Comparison of ENCODE assay signal across 8 cellular contexts in the genomic region with DNA sequence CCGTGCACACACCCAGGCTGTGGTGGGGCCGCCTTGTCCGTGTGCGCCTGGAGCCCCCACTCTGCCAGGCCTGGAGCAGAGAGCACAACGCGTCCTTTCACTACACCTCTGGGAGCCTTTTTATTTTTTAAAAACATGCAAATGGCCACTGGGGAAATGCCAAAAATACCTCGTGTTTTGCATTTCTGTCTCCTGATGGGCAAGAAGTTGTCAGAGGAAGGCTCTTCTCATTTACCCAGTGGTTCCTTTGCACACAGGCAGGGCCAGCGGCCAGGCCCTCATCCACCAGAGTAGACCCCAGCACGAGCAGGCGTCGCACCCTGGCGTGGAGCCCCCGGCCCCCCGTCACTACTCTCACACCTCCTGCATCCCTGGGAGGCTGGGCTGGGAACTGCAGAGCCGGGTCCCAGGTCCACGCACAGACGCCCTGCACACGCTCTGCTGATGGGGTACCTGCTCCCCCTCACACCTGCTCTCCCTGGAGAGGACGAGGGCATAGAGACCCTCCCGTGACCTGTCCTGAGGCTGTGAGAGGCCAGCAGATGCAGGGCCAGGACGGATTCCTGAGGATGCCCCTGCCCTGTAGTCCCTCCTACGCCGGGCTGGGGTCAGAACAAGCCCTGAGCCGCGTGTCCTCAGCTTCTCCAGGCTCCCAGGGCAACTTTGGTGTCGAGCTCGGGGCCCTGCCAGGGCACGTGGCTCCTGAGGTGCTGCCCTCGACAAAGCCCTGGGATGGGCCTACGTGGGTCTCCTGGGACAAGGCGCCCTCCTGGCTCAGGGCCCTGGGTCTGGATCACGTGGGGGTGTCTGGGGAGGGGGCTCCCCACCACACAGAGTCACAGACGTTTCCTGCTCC.
DNase-seq lines count a peak whose midpoint lies in the region; ATAC-seq and TF ChIP-seq lines count a peak whose summit lies in the region.

No MANE protein-coding gene starts in this region.

- H3K36me3 Mint-ChIP-seq in chondrocyte (ENCODE audit: low read depth) (peaks cover 2% of the 10 kb centered on the region), MCF 10A (ENCODE audit: insufficient read depth, unreplicated experiment) (peaks cover 5% of the 10 kb centered on the region)

- H3K9me3 Mint-ChIP-seq in chondrocyte (ENCODE audit: low read depth) (no peaks in the 10 kb centered on the region), MCF 10A (ENCODE audit: unreplicated experiment) (no peaks in the 10 kb centered on the region)

- no peaks in the 10 kb centered on the region; a peak in 1 of 4 replicates for H3K4me1 ChIP-seq in SK-N-SH (ENCODE audit: control insufficient read depth in 1 of 2, insufficient read depth in 2 of 2, low read depth in 1 of 2, low read length in 1 of 2)

- H3K4me1 Mint-ChIP-seq in chondrocyte (ENCODE audit: low read depth) (peaks cover 35% of the 10 kb centered on the region), MCF 10A (ENCODE audit: insufficient read depth, unreplicated experiment) (peaks cover 5% of the 10 kb centered on the region)

- no peaks in the 10 kb centered on the region for H3K9me2 ChIP-seq in SK-N-SH

- TF ChIP-seq RAD21 in SK-N-SH (IDR thresholded peaks at IDR 0.05; ENCODE audit: low read length): no peak

- TF ChIP-seq CTCF in chondrocyte (IDR thresholded peaks at IDR 0.05): no peak
- TF ChIP-seq CTCF in SK-N-SH (IDR thresholded peaks at IDR 0.05): no peak
- no peak for TF ChIP-seq CTCF in MCF 10A (IDR thresholded peaks at IDR 0.05; ENCODE audit: unreplicated experiment)

- no peaks in the 10 kb centered on the region for H3K36me3 ChIP-seq in SK-N-SH (replicated peaks in 1 of 2; ENCODE audit: control insufficient read depth in 1 of 2, insufficient read depth in 2 of 2, low read length in 1 of 2)

- BruUV-seq in MCF 10A (replicated peaks; lab: Mats Ljungman, UMichigan): no TSS peak

- H3K9me3 ChIP-seq in SK-N-SH: no peaks in the 10 kb centered on the region

- H3K27me3 Mint-ChIP-seq in chondrocyte (ENCODE audit: low read depth) (no peaks in the 10 kb centered on the region), MCF 10A (ENCODE audit: insufficient read depth, unreplicated experiment) (no peaks in the 10 kb centered on the region)

- peak; percentile 72 for ATAC-seq in GM19452 (IDR thresholded peaks at IDR 0.05; ENCODE audit: unreplicated experiment)
- ATAC-seq in HG03196 (IDR thresholded peaks at IDR 0.05; ENCODE audit: unreplicated experiment): peak; percentile 70

- no peaks in the 10 kb centered on the region for H3F3A ChIP-seq in SK-N-SH (replicated peaks; ENCODE audit: insufficient read depth)

- no peak overlapping the region for H2AFZ ChIP-seq in SK-N-SH (ENCODE audit: low read depth)

- H3K79me2 ChIP-seq in SK-N-SH (ENCODE audit: insufficient read depth): no peaks in the 10 kb centered on the region

- no peak overlapping the region for H3K27ac ChIP-seq in SK-N-SH (ENCODE audit: low read depth in 2 of 2, low read length in 1 of 2)

- no peak for DNase-seq in chondrocyte (ENCODE audit: low spot score)
- no peak for DNase-seq in SK-N-SH
- DNase-seq in DMS53 treated with DMSO at 0.1 percent for 48 hours (lab: John Stamatoyannopoulos, UW; ENCODE audit: unreplicated experiment): no peak
- DNase-seq in iPS-NIHi11 (ENCODE audit: low spot score): no peak
- no peak for DNase-seq in MCF 10A (ENCODE audit: unreplicated experiment)

- no peak for TF ChIP-seq EP300 in SK-N-SH (IDR thresholded peaks at IDR 0.05; ENCODE audit: borderline replicate concordance in 1 of 2, low read depth in 1 of 2, low read length in 1 of 2)

- H3K4me2 ChIP-seq in SK-N-SH: no peak overlapping the region

- WGBS in SK-N-SH (ENCODE audit: low lambda C conversion rate): 6% methylated on average over 12 of the region's 33 CpGs

- H3K4me3 Mint-ChIP-seq in chondrocyte (ENCODE audit: unreplicated experiment) (no peak overlapping the region), MCF 10A (ENCODE audit: unreplicated experiment) (no peak overlapping the region)

- CTCF ChIA-PET in SK-N-SH (lab: Yijun Ruan, JAX): no interaction called here
- CTCF ChIA-PET in MCF 10A (lab: Yijun Ruan, JAX): interaction anchor here (0.6 kb wide), 1 partner anchor 777 kb away, joined by 3 read pairs; no protein-coding TSS in a partner anchor

- intact Hi-C loops in MCF 10A (cut with micrococcal nuclease): no loop called here

- no peak overlapping the region for H3K4me3 ChIP-seq in SK-N-SH (ENCODE audit: low read depth in 2 of 2, low read length in 1 of 2)

- 0 out of 2 replicates have a peak, but pooled peaks cover 6% of the 10 kb centered on the region for H4K20me1 ChIP-seq in SK-N-SH (ENCODE audit: insufficient read depth)

- peak overlapping the region; percentile 85 for H3K27ac Mint-ChIP-seq in chondrocyte (ENCODE audit: unreplicated experiment)
- no peak overlapping the region for H3K27ac Mint-ChIP-seq in MCF 10A (ENCODE audit: low read depth, unreplicated experiment)

- peaks cover 98% of the 10 kb centered on the region for H3K27me3 ChIP-seq in SK-N-SH (ENCODE audit: insufficient read depth)

- POLR2A ChIA-PET in SK-N-SH (lab: Yijun Ruan, JAX): no interaction called here
- POLR2A ChIA-PET in MCF 10A (lab: Yijun Ruan, JAX): no interaction called here

- no peak overlapping the region for H3K9ac ChIP-seq in SK-N-SH

- peak; percentile 48 for TF ChIP-seq POLR2A in GM10847 (IDR thresholded peaks at IDR 0.05; ENCODE audit: extremely low read depth, insufficient read length)

TF ChIP-seq in SK-N-SH, 30 proteins besides CTCF, POLR2A, EP300 and RAD21:
- TF ChIP-seq GABPA (IDR thresholded peaks at IDR 0.05; ENCODE audit: low read depth): no peak
- no peak for TF ChIP-seq MEF2A (IDR thresholded peaks at IDR 0.05; ENCODE audit: borderline replicate concordance, low read depth)
- TF ChIP-seq, protein P1, sequence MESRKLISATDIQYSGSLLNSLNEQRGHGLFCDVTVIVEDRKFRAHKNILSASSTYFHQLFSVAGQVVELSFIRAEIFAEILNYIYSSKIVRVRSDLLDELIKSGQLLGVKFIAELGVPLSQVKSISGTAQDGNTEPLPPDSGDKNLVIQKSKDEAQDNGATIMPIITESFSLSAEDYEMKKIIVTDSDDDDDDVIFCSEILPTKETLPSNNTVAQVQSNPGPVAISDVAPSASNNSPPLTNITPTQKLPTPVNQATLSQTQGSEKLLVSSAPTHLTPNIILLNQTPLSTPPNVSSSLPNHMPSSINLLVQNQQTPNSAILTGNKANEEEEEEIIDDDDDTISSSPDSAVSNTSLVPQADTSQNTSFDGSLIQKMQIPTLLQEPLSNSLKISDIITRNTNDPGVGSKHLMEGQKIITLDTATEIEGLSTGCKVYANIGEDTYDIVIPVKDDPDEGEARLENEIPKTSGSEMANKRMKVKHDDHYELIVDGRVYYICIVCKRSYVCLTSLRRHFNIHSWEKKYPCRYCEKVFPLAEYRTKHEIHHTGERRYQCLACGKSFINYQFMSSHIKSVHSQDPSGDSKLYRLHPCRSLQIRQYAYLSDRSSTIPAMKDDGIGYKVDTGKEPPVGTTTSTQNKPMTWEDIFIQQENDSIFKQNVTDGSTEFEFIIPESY (IDR thresholded peaks at IDR 0.05; ENCODE audit: borderline replicate concordance, low read depth): no peak
- no peak for TF ChIP-seq GATA2 (CRISPR knock-in tag; IDR thresholded peaks at IDR 0.05)
- no peak for TF ChIP-seq SMC3 (IDR thresholded peaks at IDR 0.05; ENCODE audit: low read depth, low read length)
- no peak for TF ChIP-seq MXI1 (IDR thresholded peaks at IDR 0.05; ENCODE audit: low read depth, low read length)
- TF ChIP-seq POLR2AphosphoS5 (IDR thresholded peaks at IDR 0.05; ENCODE audit: low read depth, low read length): no peak
- TF ChIP-seq, protein P2, sequence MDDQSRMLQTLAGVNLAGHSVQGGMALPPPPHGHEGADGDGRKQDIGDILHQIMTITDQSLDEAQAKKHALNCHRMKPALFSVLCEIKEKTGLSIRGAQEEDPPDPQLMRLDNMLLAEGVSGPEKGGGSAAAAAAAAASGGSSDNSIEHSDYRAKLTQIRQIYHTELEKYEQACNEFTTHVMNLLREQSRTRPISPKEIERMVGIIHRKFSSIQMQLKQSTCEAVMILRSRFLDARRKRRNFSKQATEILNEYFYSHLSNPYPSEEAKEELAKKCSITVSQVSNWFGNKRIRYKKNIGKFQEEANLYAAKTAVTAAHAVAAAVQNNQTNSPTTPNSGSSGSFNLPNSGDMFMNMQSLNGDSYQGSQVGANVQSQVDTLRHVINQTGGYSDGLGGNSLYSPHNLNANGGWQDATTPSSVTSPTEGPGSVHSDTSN (IDR thresholded peaks at IDR 0.05): no peak
- TF ChIP-seq, protein P3, sequence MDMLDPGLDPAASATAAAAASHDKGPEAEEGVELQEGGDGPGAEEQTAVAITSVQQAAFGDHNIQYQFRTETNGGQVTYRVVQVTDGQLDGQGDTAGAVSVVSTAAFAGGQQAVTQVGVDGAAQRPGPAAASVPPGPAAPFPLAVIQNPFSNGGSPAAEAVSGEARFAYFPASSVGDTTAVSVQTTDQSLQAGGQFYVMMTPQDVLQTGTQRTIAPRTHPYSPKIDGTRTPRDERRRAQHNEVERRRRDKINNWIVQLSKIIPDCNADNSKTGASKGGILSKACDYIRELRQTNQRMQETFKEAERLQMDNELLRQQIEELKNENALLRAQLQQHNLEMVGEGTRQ (IDR thresholded peaks at IDR 0.05; ENCODE audit: borderline replicate concordance, low read depth, low read length): no peak
- TF ChIP-seq YY1 (IDR thresholded peaks at IDR 0.05; ENCODE audit: low read depth): no peak
- no peak for TF ChIP-seq FOSL2 (IDR thresholded peaks at IDR 0.05; ENCODE audit: borderline replicate concordance, low read depth)
- no peak for TF ChIP-seq RCOR1 (IDR thresholded peaks at IDR 0.05; ENCODE audit: low read length)
- TF ChIP-seq RXRA (IDR thresholded peaks at IDR 0.05; ENCODE audit: borderline replicate concordance, low read depth): no peak
- TF ChIP-seq, protein P4, sequence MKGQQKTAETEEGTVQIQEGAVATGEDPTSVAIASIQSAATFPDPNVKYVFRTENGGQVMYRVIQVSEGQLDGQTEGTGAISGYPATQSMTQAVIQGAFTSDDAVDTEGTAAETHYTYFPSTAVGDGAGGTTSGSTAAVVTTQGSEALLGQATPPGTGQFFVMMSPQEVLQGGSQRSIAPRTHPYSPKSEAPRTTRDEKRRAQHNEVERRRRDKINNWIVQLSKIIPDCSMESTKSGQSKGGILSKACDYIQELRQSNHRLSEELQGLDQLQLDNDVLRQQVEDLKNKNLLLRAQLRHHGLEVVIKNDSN (IDR thresholded peaks at IDR 0.05; ENCODE audit: borderline replicate concordance, low read depth): no peak
- TF ChIP-seq EZH2phosphoT487 (IDR thresholded peaks at IDR 0.05; ENCODE audit: borderline replicate concordance, low read depth): no peak
- TF ChIP-seq NRF1 (IDR thresholded peaks at IDR 0.05; ENCODE audit: low read depth, low read length): no peak
- no peak for TF ChIP-seq TEAD4 (IDR thresholded peaks at IDR 0.05; ENCODE audit: borderline replicate concordance, insufficient read depth)
- no peak for TF ChIP-seq JUND (IDR thresholded peaks at IDR 0.05)
- no peak for TF ChIP-seq SIN3A (IDR thresholded peaks at IDR 0.05; ENCODE audit: borderline replicate concordance, low read depth, low read length)
- TF ChIP-seq FOXJ3 (CRISPR knock-in tag; IDR thresholded peaks at IDR 0.05): no peak
